In genomic region chr1:78102082-78102481, GRCh38 we compare ENCODE assay signal across 1 cellular context.
TF ChIP-seq lines count a peak whose summit lies in the region.

No MANE protein-coding gene starts in this region.

TF ChIP-seq in HepG2, 621 proteins besides CTCF, POLR2A, EP300 and RAD21:
- TF ChIP-seq ARID5B (CRISPR knock-in tag; IDR thresholded peaks at IDR 0.05) (no peak), ATF2 (CRISPR knock-in tag; IDR thresholded peaks at IDR 0.05) (no peak), MBNL3 (CRISPR knock-in tag; conservative IDR thresholded peaks at IDR 0.05) (no peak), ZNF891 (CRISPR knock-in tag; IDR thresholded peaks at IDR 0.05) (no peak), ZNF550 (CRISPR knock-in tag; IDR thresholded peaks at IDR 0.05; ENCODE audit: borderline replicate concordance) (no peak), DNMT1 (CRISPR knock-in tag; IDR thresholded peaks at IDR 0.05) (no peak), EHMT2 (IDR thresholded peaks at IDR 0.05; ENCODE audit: borderline replicate concordance, low read depth, low read length) (no peak), ZBTB38 (CRISPR knock-in tag; IDR thresholded peaks at IDR 0.05) (no peak), REPIN1 (CRISPR knock-in tag; IDR thresholded peaks at IDR 0.05; ENCODE audit: borderline replicate concordance, low read depth) (no peak), ZNF225 (CRISPR knock-in tag; IDR thresholded peaks at IDR 0.05) (no peak), BRCA1 (CRISPR knock-in tag; IDR thresholded peaks at IDR 0.05) (no peak), ZNF557 (CRISPR knock-in tag; IDR thresholded peaks at IDR 0.05) (no peak), SRSF9 (IDR thresholded peaks at IDR 0.05; ENCODE audit: borderline replicate concordance, insufficient read depth, low read depth, low read length, poor library complexity, severe bottlenecking) (no peak), ZNF788 (CRISPR knock-in tag; IDR thresholded peaks at IDR 0.05; ENCODE audit: borderline replicate concordance) (no peak), FOXM1 (CRISPR knock-in tag; IDR thresholded peaks at IDR 0.05) (no peak), ZNF160 (CRISPR knock-in tag; IDR thresholded peaks at IDR 0.05) (no peak)
